In the genomic region with DNA sequence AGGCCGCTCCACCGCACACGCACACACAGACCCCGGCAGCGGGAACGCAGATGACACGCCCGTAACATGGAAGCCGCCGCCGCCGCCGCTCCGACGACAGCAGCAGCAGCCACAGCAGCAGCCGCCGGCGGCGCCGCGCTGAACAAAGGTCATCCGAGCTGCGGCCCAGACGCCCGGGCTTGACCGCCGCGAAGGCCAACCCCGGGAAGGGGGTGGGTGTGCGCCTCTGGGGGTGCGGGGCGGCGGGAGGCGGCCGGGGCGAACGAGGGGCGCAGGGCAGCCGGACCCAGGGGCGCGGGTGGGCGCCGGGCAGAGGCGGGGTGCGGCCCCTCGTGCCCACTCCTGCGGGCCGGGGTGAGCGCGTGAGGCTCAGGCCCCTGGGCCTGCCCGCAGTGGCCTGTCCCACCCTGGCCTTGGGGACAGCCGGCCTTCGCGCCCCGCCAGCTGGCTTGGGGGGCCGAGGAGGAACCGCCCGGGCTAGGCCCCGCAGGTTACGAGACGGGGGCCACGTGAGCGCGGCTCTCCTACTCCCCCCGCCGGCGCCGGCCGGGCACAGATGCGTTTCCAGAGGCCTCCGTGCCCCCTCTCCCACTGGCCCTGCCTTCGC, we compare ENCODE assay signal across 8 cellular contexts. TPM values are rescaled to one million over a fixed set of nuclear protein-coding genes. Genes with fewer than 3 reads are reported as not detected.
DNase-seq lines count a peak whose midpoint lies in the region; ATAC-seq, FAIRE-seq and TF ChIP-seq lines count a peak whose summit lies in the region.

No MANE protein-coding gene starts in this region.

- H3K4me3 ChIP-seq in pancreas, result peak overlapping the region in 2 of 4 donors; percentile 20 to 42

- TF ChIP-seq CTCF in pancreas (IDR thresholded peaks at IDR 0.05), result no peak

- WGBS in pancreas, 2 donors, result 29 to 35% methylated on average over 49 to 72 of the region's 72 CpGs

- DNase-seq in 8988T (peak; percentile 37), GM12892 (ENCODE audit: insufficient read length) (peak; percentile 48), NAMALWA (ENCODE audit: low spot score) (peak; percentile 62), Right ventricle myocardium inferior (ENCODE audit: missing footprints) (peak; percentile 78), pancreas (peak; percentile 25 to 72 (median 43)), NCI-H524 treated with DMSO at 0.1 percent for 48 hours (lab: John Stamatoyannopoulos, UW) (no peak), UCSD-AML1 (lab: John Stamatoyannopoulos, UW; ENCODE audit: unreplicated experiment) (no peak)
- DNase-seq in activated naive CD4-positive, alpha-beta T cell treated with anti-CD3 and anti-CD28 coated beads, Interleukin-2, amount 50 U/mL, for 16 hours, result peak; percentile 39

- H3K27ac ChIP-seq in pancreas, result peak overlapping the region in 3 of 4 donors; percentile 70 to 80 (median 80)

- no peaks in the 10 kb centered on the region for H3K27me3 ChIP-seq in pancreas

- no peaks in the 10 kb centered on the region for H3K4me1 ChIP-seq in pancreas

- FAIRE-seq in GM12892 (lab: Jason Lieb, UNC), result no peak
- FAIRE-seq in pancreas (lab: Jason Lieb, UNC), result no peak

- H3K36me3 ChIP-seq in pancreas, result no peaks in the 10 kb centered on the region

- no peak for TF ChIP-seq POLR2A in GM12892 (IDR thresholded peaks at IDR 0.05; ENCODE audit: low read depth, low read length)

- intact Hi-C loops in Right ventricle myocardium inferior (cut with DNase I), result loop anchor here (5.0 kb wide), 4 partner anchors 49 to 134 kb away; no protein-coding TSS in a partner anchor
- intact Hi-C loops in pancreas (cut with DNase I), result no loop called here

- H3K9me3 ChIP-seq in pancreas, result no peaks in the 10 kb centered on the region

- peak; percentile 45 for ATAC-seq in Right ventricle myocardium inferior
- ATAC-seq in pancreas, result peak in 3 of 4 donors; percentile 49 to 62 (median 60)

RNA-seq across cellular contexts. Expression of gene ZNF532, which starts 1.0 kb away (rescaled TPM):
- polyA plus RNA-seq in GM12892 (2012; ENCODE audit: missing spikeins), result 5.8 TPM
- 64.1 TPM for total RNA-seq in Right ventricle myocardium inferior
- 10 to 100 TPM in 2 of 6 donors, 1 to 10 TPM in 4; 6.3 to 21.2 (median 8.8) TPM for total RNA-seq in pancreas
- 10 to 100 TPM in 1 of 2 donors, 1 to 10 TPM in 1; 5.7 to 11.8 TPM for polyA plus RNA-seq in pancreas

Comparison
In these comparisons a context has a peak if more than half of its experiments do, and no peak if none do; other contexts are left out.
1. DNase-seq: peak in 8988T (single experiment), GM12892 (single experiment), NAMALWA (single experiment), activated naive CD4-positive, alpha-beta T cell treated with anti-CD3 and anti-CD28 coated beads, Interleukin-2, amount 50 U/mL, for 16 hours (single experiment), Right ventricle myocardium inferior (single experiment) and pancreas (6 of 6); none in NCI-H524 treated with DMSO at 0.1 percent for 48 hours (single experiment) and UCSD-AML1 (single experiment).